ENCODE assay signal across 12 cellular contexts in genomic region chr1:229623838-229624237, GRCh38. TPM values are rescaled to one million over a fixed set of nuclear protein-coding genes. Genes with fewer than 3 reads are reported as not detected.
DNase-seq lines count a peak whose midpoint lies in the region; ATAC-seq and TF ChIP-seq lines count a peak whose summit lies in the region.
"Had no signal": no experiment of that assay in that cellular context is flagged by ENCODE, and none has a peak within 500 bp of the region (broad histone marks: within the 10 kb centered on the region; RNA-seq: fewer than 3 reads in every experiment).

No MANE protein-coding gene starts in this region.

- CTCF ChIA-PET in Caco-2 (lab: Charles Lee) = interaction anchor here (2.4 kb wide), 1 partner anchor 65 kb away, joined by 12 read pairs; the partner anchor contains the start of gene ABCB10

- TF ChIP-seq CTCF in Caco-2 (IDR thresholded peaks at IDR 0.05; ENCODE audit: insufficient read depth in 1 of 2, low read depth in 1 of 2, low read length in 1 of 2, severe bottlenecking in 1 of 2, unreplicated experiment in 1 of 2) (no peak), thyroid gland (IDR thresholded peaks at IDR 0.05) (no peak)

- no peak overlapping the region for H3K27ac Mint-ChIP-seq in Caco-2 (ENCODE audit: unreplicated experiment)
- H3K27ac Mint-ChIP-seq in activated T-helper 17 cell treated with anti-CD3 and anti-CD28 coated beads, Interleukin-2, amount 50 U/mL, for 72 hours = peak overlapping the region; percentile 15
- H3K27ac Mint-ChIP-seq in natural killer cell treated with Interleukin-12 subunit alpha and Interleukin-12 subunit beta and Interleukin-15 and Interleukin-18, amount 100 ng/mL, for 72 hours = peak overlapping the region in 1 of 2 donors; percentile 35

- intact Hi-C loops in Caco-2 (cut with micrococcal nuclease; ENCODE audit: unreplicated experiment) (no loop called here), thyroid gland (cut with DNase I) (no loop called here)

- H3K4me3 Mint-ChIP-seq in Caco-2 (ENCODE audit: unreplicated experiment) = peak overlapping the region; percentile 99
- H3K4me3 Mint-ChIP-seq in activated T-helper 17 cell treated with anti-CD3 and anti-CD28 coated beads, Interleukin-2, amount 50 U/mL, for 72 hours = peak overlapping the region; percentile 92
- peak overlapping the region; percentile 97 for H3K4me3 Mint-ChIP-seq in natural killer cell treated with Interleukin-12 subunit alpha and Interleukin-12 subunit beta and Interleukin-15 and Interleukin-18, amount 100 ng/mL, for 72 hours

- BruUV-seq in Caco-2 (replicated peaks; lab: Mats Ljungman, UMichigan) = no TSS peak

- POLR2A ChIA-PET in Caco-2 (lab: Charles Lee) = interaction anchor here (1.3 kb wide), 1 partner anchor 65 kb away, joined by 3 read pairs; the partner anchor contains the start of gene ABCB10

- H3K4me3 ChIP-seq in Caco-2 (ENCODE audit: low read depth, low read length) (no peak overlapping the region; the same call in 1 of the 2 replicates), HAP-1 (peak overlapping the region; percentile 99), thyroid gland (replicated peaks in 1 of 3) (no peak overlapping the region)
- H3K4me3 ChIP-seq: body of pancreas had no signal

- H3K36me3 ChIP-seq in Caco-2 (ENCODE audit: control insufficient read depth, insufficient read depth, low read length) (no peaks in the 10 kb centered on the region), HAP-1 (replicated peaks) (peaks cover 4% of the 10 kb centered on the region), thyroid gland (no peaks in the 10 kb centered on the region)
- H3K36me3 ChIP-seq: pancreas had no signal

- H3K4me1 Mint-ChIP-seq in Caco-2 (ENCODE audit: low read depth, unreplicated experiment) = peaks cover 14% of the 10 kb centered on the region
- H3K4me1 Mint-ChIP-seq in activated T-helper 17 cell treated with anti-CD3 and anti-CD28 coated beads, Interleukin-2, amount 50 U/mL, for 72 hours = peaks cover 52% of the 10 kb centered on the region
- H3K4me1 Mint-ChIP-seq in natural killer cell treated with Interleukin-12 subunit alpha and Interleukin-12 subunit beta and Interleukin-15 and Interleukin-18, amount 100 ng/mL, for 72 hours (ENCODE audit: low read depth in 2 of 2) = peaks cover 46 to 62% of the 10 kb centered on the region in 2 donors

- in situ Hi-C loops in HAP-1 (cut with MboI; ENCODE audit: low sequenced_read_pairs) = no loop called here

- no peaks in the 10 kb centered on the region for H3K27me3 Mint-ChIP-seq in Caco-2 (ENCODE audit: insufficient read depth, unreplicated experiment)
- no peaks in the 10 kb centered on the region for H3K27me3 Mint-ChIP-seq in activated T-helper 17 cell treated with anti-CD3 and anti-CD28 coated beads, Interleukin-2, amount 50 U/mL, for 72 hours
- no peaks in the 10 kb centered on the region for H3K27me3 Mint-ChIP-seq in natural killer cell treated with Interleukin-12 subunit alpha and Interleukin-12 subunit beta and Interleukin-15 and Interleukin-18, amount 100 ng/mL, for 72 hours

- H3K9me3 ChIP-seq in Caco-2 (no peaks in the 10 kb centered on the region), HAP-1 (no peaks in the 10 kb centered on the region), thyroid gland (no peaks in the 10 kb centered on the region)
- H3K9me3 ChIP-seq: body of pancreas, pancreas had no signal

- no peak for ATAC-seq in activated T-helper 17 cell treated with anti-CD3 and anti-CD28 coated beads, Interleukin-2, amount 50 U/mL, for 72 hours (replicated peaks)
- ATAC-seq in natural killer cell treated with Interleukin-12 subunit alpha and Interleukin-12 subunit beta and Interleukin-15 and Interleukin-18, amount 100 ng/mL, for 72 hours = no peak
- ATAC-seq in GM19463 (IDR thresholded peaks at IDR 0.05; ENCODE audit: unreplicated experiment) = no peak
- ATAC-seq: body of pancreas, pancreas had no signal

- H3K27me3 ChIP-seq in Caco-2 (replicated peaks; ENCODE audit: control insufficient read depth, insufficient read depth, low read length) (no peaks in the 10 kb centered on the region), HAP-1 (ENCODE audit: low read depth) (no peaks in the 10 kb centered on the region), thyroid gland (no peaks in the 10 kb centered on the region)
- H3K27me3 ChIP-seq: body of pancreas, pancreas had no signal

- no peak overlapping the region for H3K27ac ChIP-seq in thyroid gland
- H3K27ac ChIP-seq: body of pancreas, pancreas had no signal

- DNase-seq in Caco-2 (no peak), HAP-1 (ENCODE audit: low spot score in 2 of 2) (no peak), thyroid gland (no peak), erythroblast (lab: John Stamatoyannopoulos, UW) (no peak)
- no peak for DNase-seq in natural killer cell treated with Interleukin-12 subunit alpha and Interleukin-12 subunit beta and Interleukin-15 and Interleukin-18, amount 100 ng/mL, for 72 hours (ENCODE audit: low spot score)
- no peak for DNase-seq in NK-92 treated with Interleukin-12 subunit alpha and Interleukin-12 subunit beta, amount 100 ng/mL, for 24 hours (lab: John Stamatoyannopoulos, UW)
- DNase-seq: activated CD4-positive, alpha-beta T cell treated with anti-CD3 and anti-CD28 coated beads, Interleukin-2, amount 50 U/mL, for 1 hour; body of pancreas; pancreas; stimulated activated CD4-positive, alpha-beta T cell treated with anti-CD3 and anti-CD28 coated beads, Interleukin-4, amount 100 ng/mL, for 4 hours had no signal

- H3K9me3 Mint-ChIP-seq in Caco-2 (ENCODE audit: unreplicated experiment) = no peaks in the 10 kb centered on the region
- no peaks in the 10 kb centered on the region for H3K9me3 Mint-ChIP-seq in activated T-helper 17 cell treated with anti-CD3 and anti-CD28 coated beads, Interleukin-2, amount 50 U/mL, for 72 hours
- H3K9me3 Mint-ChIP-seq in natural killer cell treated with Interleukin-12 subunit alpha and Interleukin-12 subunit beta and Interleukin-15 and Interleukin-18, amount 100 ng/mL, for 72 hours = no peaks in the 10 kb centered on the region

- 80 to 95% methylated on average over 1 of the region's 1 CpG for WGBS in thyroid gland, 2 donors

- H3K4me1 ChIP-seq in Caco-2 (peaks cover 5% of the 10 kb centered on the region; the same call in 1 of the 2 replicates), HAP-1 (peaks cover 15% of the 10 kb centered on the region), thyroid gland (peaks cover 12 to 19% of the 10 kb centered on the region in 2 donors)

- peaks cover 13% of the 10 kb centered on the region for H3K36me3 Mint-ChIP-seq in Caco-2 (ENCODE audit: insufficient read depth, unreplicated experiment)
- H3K36me3 Mint-ChIP-seq in activated T-helper 17 cell treated with anti-CD3 and anti-CD28 coated beads, Interleukin-2, amount 50 U/mL, for 72 hours (ENCODE audit: low read depth) = peaks cover 22% of the 10 kb centered on the region
- H3K36me3 Mint-ChIP-seq in natural killer cell treated with Interleukin-12 subunit alpha and Interleukin-12 subunit beta and Interleukin-15 and Interleukin-18, amount 100 ng/mL, for 72 hours = peaks cover 10% of the 10 kb centered on the region

- TF ChIP-seq POLR2A in thyroid gland (IDR thresholded peaks at IDR 0.05) = no peak
- TF ChIP-seq POLR2A in erythroblast (IDR thresholded peaks at IDR 0.05; ENCODE audit: low read length) = no peak

RNA-seq across cellular contexts. Expression of gene TAF5L, which starts 2.1 kb away (rescaled TPM):
- 20.6 and 23.8 TPM in 2 replicates for total RNA-seq in Caco-2 (2022)
- 10 to 100 TPM; 14.1 to 25.0 TPM for total RNA-seq in activated T-helper 17 cell treated with anti-CD3 and anti-CD28 coated beads, Interleukin-2, amount 50 U/mL, for 72 hours
- total RNA-seq in natural killer cell treated with Interleukin-12 subunit alpha and Interleukin-12 subunit beta and Interleukin-15 and Interleukin-18, amount 100 ng/mL, for 72 hours = 10 to 100 TPM; 26.5 to 30.7 TPM
- total RNA-seq in thyroid gland = 10 to 100 TPM; 14.9 to 26.1 (median 18.4) TPM

RNA-seq across cellular contexts. Expression of gene URB2, which starts 2.2 kb away (rescaled TPM):
- 19.7 and 21.4 TPM in 2 replicates for total RNA-seq in Caco-2 (2022)
- 10 to 100 TPM in 1 of 2 donors, 1 to 10 TPM in 1; 8.6 to 19.6 TPM for total RNA-seq in activated T-helper 17 cell treated with anti-CD3 and anti-CD28 coated beads, Interleukin-2, amount 50 U/mL, for 72 hours
- 10 to 100 TPM; 16.4 to 38.2 TPM for total RNA-seq in natural killer cell treated with Interleukin-12 subunit alpha and Interleukin-12 subunit beta and Interleukin-15 and Interleukin-18, amount 100 ng/mL, for 72 hours
- total RNA-seq in thyroid gland = 10 to 100 TPM in 1 of 4 donors, 1 to 10 TPM in 3; 6.4 to 14.9 (median 7.1) TPM
